1 cellular context compared by ENCODE assay signal in the genomic region with DNA sequence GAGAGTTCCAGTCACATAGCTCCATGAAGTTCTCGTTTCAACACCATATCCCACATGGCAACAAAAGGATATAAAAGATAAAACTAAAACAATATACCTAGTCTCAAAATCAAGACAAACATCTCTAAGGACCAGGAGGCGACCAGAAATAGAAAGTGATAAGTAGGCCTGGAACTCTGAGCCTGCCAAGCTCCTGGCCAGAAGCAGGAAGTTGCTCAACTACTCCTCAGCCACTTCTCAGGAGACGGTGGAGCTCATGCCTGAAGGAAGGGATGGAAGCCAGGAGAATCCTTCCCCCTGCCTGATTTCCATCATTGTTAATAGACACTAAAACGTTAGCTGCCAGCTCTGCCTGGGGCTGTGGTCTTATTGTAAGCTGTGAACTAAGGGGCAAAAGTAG.
TF ChIP-seq lines count a peak whose summit lies in the region.

No MANE protein-coding gene starts in this region.

TF ChIP-seq in HepG2, 621 proteins besides CTCF, POLR2A, EP300 and RAD21 (continued from another document):
- TF ChIP-seq AFF4 (CRISPR knock-in tag; IDR thresholded peaks at IDR 0.05) (no peak), ZBTB38 (CRISPR knock-in tag; IDR thresholded peaks at IDR 0.05) (no peak), ZMAT3 (CRISPR knock-in tag; conservative IDR thresholded peaks at IDR 0.05) (no peak), AHR (CRISPR knock-in tag; IDR thresholded peaks at IDR 0.05) (no peak), RCOR2 (CRISPR knock-in tag; IDR thresholded peaks at IDR 0.05) (no peak), ZNF644 (CRISPR knock-in tag; IDR thresholded peaks at IDR 0.05; ENCODE audit: low read depth) (no peak)
- TF ChIP-seq, protein P1, sequence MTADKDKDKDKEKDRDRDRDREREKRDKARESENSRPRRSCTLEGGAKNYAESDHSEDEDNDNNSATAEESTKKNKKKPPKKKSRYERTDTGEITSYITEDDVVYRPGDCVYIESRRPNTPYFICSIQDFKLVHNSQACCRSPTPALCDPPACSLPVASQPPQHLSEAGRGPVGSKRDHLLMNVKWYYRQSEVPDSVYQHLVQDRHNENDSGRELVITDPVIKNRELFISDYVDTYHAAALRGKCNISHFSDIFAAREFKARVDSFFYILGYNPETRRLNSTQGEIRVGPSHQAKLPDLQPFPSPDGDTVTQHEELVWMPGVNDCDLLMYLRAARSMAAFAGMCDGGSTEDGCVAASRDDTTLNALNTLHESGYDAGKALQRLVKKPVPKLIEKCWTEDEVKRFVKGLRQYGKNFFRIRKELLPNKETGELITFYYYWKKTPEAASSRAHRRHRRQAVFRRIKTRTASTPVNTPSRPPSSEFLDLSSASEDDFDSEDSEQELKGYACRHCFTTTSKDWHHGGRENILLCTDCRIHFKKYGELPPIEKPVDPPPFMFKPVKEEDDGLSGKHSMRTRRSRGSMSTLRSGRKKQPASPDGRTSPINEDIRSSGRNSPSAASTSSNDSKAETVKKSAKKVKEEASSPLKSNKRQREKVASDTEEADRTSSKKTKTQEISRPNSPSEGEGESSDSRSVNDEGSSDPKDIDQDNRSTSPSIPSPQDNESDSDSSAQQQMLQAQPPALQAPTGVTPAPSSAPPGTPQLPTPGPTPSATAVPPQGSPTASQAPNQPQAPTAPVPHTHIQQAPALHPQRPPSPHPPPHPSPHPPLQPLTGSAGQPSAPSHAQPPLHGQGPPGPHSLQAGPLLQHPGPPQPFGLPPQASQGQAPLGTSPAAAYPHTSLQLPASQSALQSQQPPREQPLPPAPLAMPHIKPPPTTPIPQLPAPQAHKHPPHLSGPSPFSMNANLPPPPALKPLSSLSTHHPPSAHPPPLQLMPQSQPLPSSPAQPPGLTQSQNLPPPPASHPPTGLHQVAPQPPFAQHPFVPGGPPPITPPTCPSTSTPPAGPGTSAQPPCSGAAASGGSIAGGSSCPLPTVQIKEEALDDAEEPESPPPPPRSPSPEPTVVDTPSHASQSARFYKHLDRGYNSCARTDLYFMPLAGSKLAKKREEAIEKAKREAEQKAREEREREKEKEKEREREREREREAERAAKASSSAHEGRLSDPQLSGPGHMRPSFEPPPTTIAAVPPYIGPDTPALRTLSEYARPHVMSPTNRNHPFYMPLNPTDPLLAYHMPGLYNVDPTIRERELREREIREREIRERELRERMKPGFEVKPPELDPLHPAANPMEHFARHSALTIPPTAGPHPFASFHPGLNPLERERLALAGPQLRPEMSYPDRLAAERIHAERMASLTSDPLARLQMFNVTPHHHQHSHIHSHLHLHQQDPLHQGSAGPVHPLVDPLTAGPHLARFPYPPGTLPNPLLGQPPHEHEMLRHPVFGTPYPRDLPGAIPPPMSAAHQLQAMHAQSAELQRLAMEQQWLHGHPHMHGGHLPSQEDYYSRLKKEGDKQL (CRISPR knock-in tag; IDR thresholded peaks at IDR 0.05; ENCODE audit: low read depth) = no peak
